In the genomic region with DNA sequence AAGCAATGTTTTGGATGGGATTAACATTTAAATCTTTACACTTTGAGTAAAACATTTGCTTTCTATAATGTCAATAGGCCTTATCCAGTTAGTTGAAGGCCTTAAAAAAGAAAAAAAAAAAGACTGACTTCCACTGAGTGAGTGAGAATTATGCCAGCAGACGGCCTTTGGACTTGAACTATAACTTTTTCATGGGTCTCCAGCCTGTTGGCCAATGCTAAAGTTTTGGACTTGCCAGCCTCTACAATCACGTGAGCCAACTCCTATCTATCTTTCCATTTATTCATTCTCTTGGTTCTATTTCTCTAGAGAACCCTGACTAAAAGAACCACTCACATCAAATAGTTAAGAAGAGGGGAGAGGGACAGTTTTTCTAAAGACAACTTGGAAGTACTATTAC, we compare ENCODE assay signal across 16 cellular contexts. TPM values are rescaled to one million over a fixed set of nuclear protein-coding genes. Genes with fewer than 3 reads are reported as not detected.
A peak's percentile ranks its signal among the peaks of the same experiment; 100 is the strongest.
DNase-seq lines count a peak whose midpoint lies in the region; ATAC-seq and TF ChIP-seq lines count a peak whose summit lies in the region.
"Had no signal": no experiment of that assay in that cellular context is flagged by ENCODE, and none has a peak within 500 bp of the region (broad histone marks: within the 10 kb centered on the region; RNA-seq: fewer than 3 reads in every experiment).

No MANE protein-coding gene starts in this region.

- H3K4me3 ChIP-seq in left ventricle myocardium inferior (no peak overlapping the region), heart right ventricle (no peak overlapping the region), right lobe of liver (no peak overlapping the region), uterus (no peak overlapping the region)
- H3K4me3 ChIP-seq: ovary had no signal

- peak overlapping the region; percentile 20 for H3K27ac Mint-ChIP-seq in activated CD8-positive, alpha-beta T cell treated with anti-CD3 and anti-CD28 coated beads, Interleukin-2, amount 10 ng/mL, durations not matched to agents 7 days and 5 days
- H3K27ac Mint-ChIP-seq: H9 had no signal

- H3K36me3 Mint-ChIP-seq in activated CD8-positive, alpha-beta T cell treated with anti-CD3 and anti-CD28 coated beads, Interleukin-2, amount 10 ng/mL, durations not matched to agents 7 days and 5 days (ENCODE audit: low read depth), result peaks cover 51% of the 10 kb centered on the region

- TF ChIP-seq CTCF in left ventricle myocardium inferior (IDR thresholded peaks at IDR 0.05; ENCODE audit: borderline replicate concordance), result no peak
- TF ChIP-seq CTCF in heart right ventricle (IDR thresholded peaks at IDR 0.05), result no peak
- no peak for TF ChIP-seq CTCF in right lobe of liver (IDR thresholded peaks at IDR 0.05)
- TF ChIP-seq CTCF in uterus (IDR thresholded peaks at IDR 0.05), result no peak

- CTCF ChIA-PET in activated CD8-positive, alpha-beta T cell treated with anti-CD3 and anti-CD28 coated beads, Interleukin-2, amount 10 ng/mL, durations not matched to agents 7 days and 5 days (lab: Charles Lee), result interaction anchor here (0.8 to 1.8 kb wide), 13 partner anchors 8 to 1169 kb away, joined by 3 to 8 read pairs (median 5); a partner anchor contains a TSS

- POLR2A ChIA-PET in activated CD8-positive, alpha-beta T cell treated with anti-CD3 and anti-CD28 coated beads, Interleukin-2, amount 10 ng/mL, durations not matched to agents 7 days and 5 days (lab: Charles Lee), result interaction anchor here (0.9 to 1.1 kb wide), 2 partner anchors 8 to 263 kb away, joined by 3 to 4 read pairs; no protein-coding TSS in a partner anchor

- no peaks in the 10 kb centered on the region for H3K27me3 Mint-ChIP-seq in activated CD8-positive, alpha-beta T cell treated with anti-CD3 and anti-CD28 coated beads, Interleukin-2, amount 10 ng/mL, durations not matched to agents 7 days and 5 days (ENCODE audit: low read depth)

- H3K27me3 ChIP-seq in left ventricle myocardium inferior (ENCODE audit: low read depth), result no peaks in the 10 kb centered on the region
- H3K27me3 ChIP-seq in heart right ventricle, result no peaks in the 10 kb centered on the region
- H3K27me3 ChIP-seq in right lobe of liver, result no peaks in the 10 kb centered on the region
- H3K27me3 ChIP-seq in uterus, result no peaks in the 10 kb centered on the region
- H3K27me3 ChIP-seq: ovary had no signal

- intact Hi-C loops in left ventricle myocardium inferior (cut with micrococcal nuclease) (loop anchor here (2.0 to 5.0 kb wide), 2 partner anchors 53 to 151 kb away; no protein-coding TSS in a partner anchor), heart right ventricle (cut with DNase I) (loop anchor here in 9 of 10 donors (1.0 to 10.0 kb wide), 7 partner anchors 49 to 153 kb away; no protein-coding TSS in a partner anchor), right lobe of liver (cut with DNase I) (loop anchor here in 1 of 2 donors (10.0 kb wide), 1 partner anchor 53 kb away; no protein-coding TSS in a partner anchor), uterus (cut with DNase I; ENCODE audit: low total_unique reads) (loop anchor here (5.0 kb wide), 1 partner anchor 51 kb away; no protein-coding TSS in a partner anchor)

- H3K27ac ChIP-seq in left ventricle myocardium inferior (replicated peaks) (peak overlapping the region; percentile 97), heart right ventricle (peak overlapping the region in 5 of 10 donors; percentile 1 to 97 (median 26)), right lobe of liver (peak overlapping the region; percentile 1 to 99 (median 17)), uterus (peak overlapping the region; percentile 57 to 99)

- ATAC-seq in heart right ventricle (no peak), right lobe of liver (no peak)
- no peak for ATAC-seq in activated CD8-positive, alpha-beta T cell treated with anti-CD3 and anti-CD28 coated beads, Interleukin-2, amount 10 ng/mL, durations not matched to agents 7 days and 5 days
- ATAC-seq: sciatic nerve had no signal

- H3K9me3 Mint-ChIP-seq in activated CD8-positive, alpha-beta T cell treated with anti-CD3 and anti-CD28 coated beads, Interleukin-2, amount 10 ng/mL, durations not matched to agents 7 days and 5 days (ENCODE audit: insufficient read depth), result peaks cover 15% of the 10 kb centered on the region

- TF ChIP-seq POLR2A in right lobe of liver (IDR thresholded peaks at IDR 0.05) (no peak), uterus (IDR thresholded peaks at IDR 0.05) (no peak)

- H3K4me1 ChIP-seq in left ventricle myocardium inferior, result peaks cover 71% of the 10 kb centered on the region
- H3K4me1 ChIP-seq in heart right ventricle, result peaks cover 0 to 67% (median 29%) of the 10 kb centered on the region in 9 donors
- H3K4me1 ChIP-seq in right lobe of liver, result peaks cover 0 to 39% (median 11%) of the 10 kb centered on the region in 4 donors
- peaks cover 6% of the 10 kb centered on the region in 2 donors for H3K4me1 ChIP-seq in uterus

- peaks cover 64% of the 10 kb centered on the region for H3K4me1 Mint-ChIP-seq in activated CD8-positive, alpha-beta T cell treated with anti-CD3 and anti-CD28 coated beads, Interleukin-2, amount 10 ng/mL, durations not matched to agents 7 days and 5 days (ENCODE audit: low read depth)

- no peaks in the 10 kb centered on the region for H3K9me3 ChIP-seq in left ventricle myocardium inferior (replicated peaks)
- H3K9me3 ChIP-seq in heart right ventricle, result peaks cover 0 to 5% (median 0%) of the 10 kb centered on the region in 11 donors
- H3K9me3 ChIP-seq in right lobe of liver, result no peaks in the 10 kb centered on the region
- no peaks in the 10 kb centered on the region for H3K9me3 ChIP-seq in uterus
- H3K9me3 ChIP-seq: Caco-2, ovary had no signal

- WGBS in heart right ventricle, 2 donors, result 53 to 83% methylated on average over 2 of the region's 2 CpGs
- 13% methylated on average over 2 of the region's 2 CpGs for WGBS in right lobe of liver (ENCODE audit: insufficient coverage, low coverage, low lambda C conversion rate, missing lambda C conversion rate)

- H3K36me3 ChIP-seq in left ventricle myocardium inferior, result no peaks in the 10 kb centered on the region
- peaks cover 0 to 7% (median 0%) of the 10 kb centered on the region in 9 donors for H3K36me3 ChIP-seq in heart right ventricle
- no peaks in the 10 kb centered on the region for H3K36me3 ChIP-seq in right lobe of liver
- H3K36me3 ChIP-seq in uterus, result no peaks in the 10 kb centered on the region
- H3K36me3 ChIP-seq: ovary had no signal

- no peak overlapping the region for H3K4me3 Mint-ChIP-seq in activated CD8-positive, alpha-beta T cell treated with anti-CD3 and anti-CD28 coated beads, Interleukin-2, amount 10 ng/mL, durations not matched to agents 7 days and 5 days
- H3K4me3 Mint-ChIP-seq: H9 had no signal

- DNase-seq in left ventricle myocardium inferior, result no peak
- DNase-seq in heart right ventricle, result no peak
- DNase-seq in activated CD8-positive, alpha-beta T cell treated with anti-CD3 and anti-CD28 coated beads, Interleukin-2, amount 10 ng/mL, durations not matched to agents 7 days and 5 days, result no peak
- DNase-seq in right lobe of liver, result peak in 1 of 3 donors; percentile 64
- no peak for DNase-seq in uterus
- DNase-seq in NCI-H1105 (lab: John Stamatoyannopoulos, UW), result no peak
- DNase-seq in NCI-H1417 treated with DMSO at 0.1 percent for 48 hours (lab: John Stamatoyannopoulos, UW), result no peak
- no peak for DNase-seq in activated CD4-positive, alpha-beta T cell treated with anti-CD3 and anti-CD28 coated beads for 48 hours
- DNase-seq: activated naive CD4-positive, alpha-beta T cell; Caco-2; dermis blood vessel endothelial cell; H9; IMR-90; NCI-H2029; ovary had no signal

RNA-seq across cellular contexts. Expression of a gene that starts 2.8 kb away (rescaled TPM):
- total RNA-seq in left ventricle myocardium inferior (3.7 TPM), heart right ventricle (10 to 100 TPM in 1 of 10 donors, 1 to 10 TPM in 9; 2.5 to 10.1 (median 3.7) TPM), right lobe of liver (10 to 100 TPM in 5 of 6 experiments, 1 to 10 TPM in 1; 9.0 to 22.3 (median 18.9) TPM), uterus (100 to 1,000 TPM in 1 of 4 donors, 10 to 100 TPM in 3; 14.4 to 133 (median 48.7) TPM)
- polyA plus RNA-seq in heart right ventricle, result 1 to 10 TPM; 3.5 to 4.6 TPM
- 10 to 100 TPM; 58.5 to 62.6 TPM for total RNA-seq in activated CD8-positive, alpha-beta T cell treated with anti-CD3 and anti-CD28 coated beads, Interleukin-2, amount 10 ng/mL, durations not matched to agents 7 days and 5 days
- total RNA-seq: Caco-2 had no signal

RNA-seq across cellular contexts. Expression of a gene that starts 35.3 kb away (rescaled TPM):
- total RNA-seq in left ventricle myocardium inferior (89.4 TPM), heart right ventricle (100 to 1,000 TPM in 2 of 10 donors, 10 to 100 TPM in 8; 59.4 to 123 (median 73.7) TPM), right lobe of liver (100 to 1,000 TPM in 2 of 6 experiments, 10 to 100 TPM in 4; 15.0 to 127 (median 80.7) TPM), uterus (1,000 to 10,000 TPM; 2,685 to 5,347 (median 3,837) TPM)
- 100 to 1,000 TPM in 1 of 2 donors, 10 to 100 TPM in 1; 98.0 to 358 TPM for polyA plus RNA-seq in heart right ventricle
- 10 to 100 TPM; 12.9 to 15.0 TPM for total RNA-seq in activated CD8-positive, alpha-beta T cell treated with anti-CD3 and anti-CD28 coated beads, Interleukin-2, amount 10 ng/mL, durations not matched to agents 7 days and 5 days
- total RNA-seq: Caco-2 had no signal

Comparison
In these comparisons a context has a peak if more than half of its experiments do, and no peak if none do; other contexts are left out.
1. RNA of a gene that starts 35.3 kb away (total RNA-seq): 2,685 to 5,347 TPM in uterus; 15.0 to 127 TPM in right lobe of liver, 89.4 TPM in left ventricle myocardium inferior (single experiment), 59.4 to 123 TPM in heart right ventricle and 12.9 to 15.0 TPM in activated CD8-positive, alpha-beta T cell treated with anti-CD3 and anti-CD28 coated beads, Interleukin-2, amount 10 ng/mL, durations not matched to agents 7 days and 5 days; every median in the first group is over 10 times any median in the second.